ENCODE assay signal across 21 cellular contexts in the genomic region with DNA sequence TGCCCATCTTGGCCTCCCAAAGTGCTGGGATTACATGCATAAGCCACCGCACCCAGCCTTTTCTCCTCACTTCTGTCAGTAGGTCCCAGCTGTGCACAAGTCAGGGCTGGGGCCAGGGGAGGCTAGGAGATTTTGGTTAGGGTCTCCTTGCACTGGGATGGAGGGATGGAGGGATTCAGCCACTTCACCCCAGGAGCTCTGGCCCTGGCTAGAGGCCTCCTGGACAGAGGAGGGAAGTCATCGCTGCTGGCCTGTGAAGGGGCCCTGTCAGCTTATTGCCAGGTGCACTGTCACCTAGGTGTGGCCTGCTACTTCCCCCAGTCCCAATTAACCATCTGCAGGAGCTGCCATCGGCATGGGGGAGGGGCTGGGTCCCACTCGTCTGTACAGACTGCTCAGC. TPM values are rescaled to one million over a fixed set of nuclear protein-coding genes. Genes with fewer than 3 reads are reported as not detected.
DNase-seq lines count a peak whose midpoint lies in the region; FAIRE-seq and TF ChIP-seq lines count a peak whose summit lies in the region.
"Had no signal": no experiment of that assay in that cellular context is flagged by ENCODE, and none has a peak within 500 bp of the region (broad histone marks: within the 10 kb centered on the region; RNA-seq: fewer than 3 reads in every experiment).

No MANE protein-coding gene starts in this region.

- H3K4me1 Mint-ChIP-seq in osteocyte (ENCODE audit: unreplicated experiment), result no peaks in the 10 kb centered on the region
- H3K4me1 Mint-ChIP-seq: CD4-positive, alpha-beta memory T cell had no signal

- no peaks in the 10 kb centered on the region for H3K27me3 Mint-ChIP-seq in osteocyte (ENCODE audit: unreplicated experiment)

- TF ChIP-seq POLR2A in vagina (IDR thresholded peaks at IDR 0.05) (no peak), GM12892 (IDR thresholded peaks at IDR 0.05; ENCODE audit: low read depth, low read length) (no peak)

- TF ChIP-seq CTCF in osteocyte (IDR thresholded peaks at IDR 0.05), result no peak
- TF ChIP-seq CTCF in vagina (IDR thresholded peaks at IDR 0.05), result no peak

- no peaks in the 10 kb centered on the region for H3K9me3 ChIP-seq in vagina
- H3K9me3 ChIP-seq: BLaER1 treated with 17β-estradiol and CSF1 and Interleukin-3, amounts not matched to agents 10 nM and 100 nM had no signal

- FAIRE-seq in GM12892 (lab: Jason Lieb, UNC), result no peak
- FAIRE-seq: GM12878 had no signal

- no peaks in the 10 kb centered on the region for H3K9me3 Mint-ChIP-seq in osteocyte (ENCODE audit: unreplicated experiment)

- peak; percentile 64 to 76 for DNase-seq in NCI-H524 (lab: John Stamatoyannopoulos, UW)
- DNase-seq in NCI-H524 treated with DMSO at 0.1 percent for 48 hours (lab: John Stamatoyannopoulos, UW), result no peak
- peak; percentile 33 for DNase-seq in activated effector memory CD4-positive, alpha-beta T cell treated with anti-CD3 and anti-CD28 coated beads, Interleukin-2, amount 50 U/mL, for 16 hours
- DNase-seq in activated effector memory CD4-positive, alpha-beta T cell treated with Interleukin-2 at 50 U/mL for 16 hours, result no peak
- peak; percentile 77 for DNase-seq in osteocyte (ENCODE audit: extremely low spot score, unreplicated experiment)
- peak; percentile 44 to 58 for DNase-seq in vagina (ENCODE audit: extremely low spot score in 2 of 2)
- no peak for DNase-seq in GM12892 (ENCODE audit: insufficient read length)
- no peak for DNase-seq in stimulated activated CD4-positive, alpha-beta T cell treated with anti-CD3 and anti-CD28 coated beads, Interleukin-2, amount 100 ng/mL, for 24 hours
- DNase-seq: 8988T; CD4-positive, alpha-beta memory T cell; DND-41; GOT3; HCEC 1CT; Kasumi-1; NCI-H187; NK-92 treated with Interleukin-12 subunit alpha and Interleukin-12 subunit beta, amount 100 ng/mL, for 24 hours; SHP77 treated with DMSO at 0.1 percent for 48 hours had no signal

- no peaks in the 10 kb centered on the region for H3K36me3 Mint-ChIP-seq in osteocyte (ENCODE audit: unreplicated experiment)
- H3K36me3 Mint-ChIP-seq: CD4-positive, alpha-beta memory T cell had no signal

- H3K4me3 Mint-ChIP-seq in osteocyte (ENCODE audit: unreplicated experiment), result no peak overlapping the region
- H3K4me3 Mint-ChIP-seq: CD4-positive, alpha-beta memory T cell had no signal

- H3K27ac ChIP-seq in vagina, result no peak overlapping the region
- H3K27ac ChIP-seq: BLaER1 treated with 17β-estradiol and CSF1 and Interleukin-3, amounts not matched to agents 10 nM and 100 nM; RWPE1 had no signal

- intact Hi-C loops in vagina (cut with DNase I), result no loop called here

- H3K4me1 ChIP-seq in vagina, result no peaks in the 10 kb centered on the region

- no peak overlapping the region for H3K27ac Mint-ChIP-seq in osteocyte (ENCODE audit: unreplicated experiment)
- H3K27ac Mint-ChIP-seq: CD4-positive, alpha-beta memory T cell had no signal

- H3K36me3 ChIP-seq in vagina, result no peaks in the 10 kb centered on the region
- H3K36me3 ChIP-seq: BLaER1 treated with 17β-estradiol and CSF1 and Interleukin-3, amounts not matched to agents 10 nM and 100 nM had no signal

- no peaks in the 10 kb centered on the region for H3K27me3 ChIP-seq in vagina

- no peak overlapping the region for H3K4me3 ChIP-seq in vagina
- H3K4me3 ChIP-seq: BLaER1 treated with 17β-estradiol and CSF1 and Interleukin-3, amounts not matched to agents 10 nM and 100 nM; GM12878 had no signal

RNA-seq across cellular contexts. Expression of a gene that starts 52.2 kb away (rescaled TPM):
- total RNA-seq in osteocyte (0.35 TPM in 1 of 2 replicates, not detected in the other), vagina (3.2 TPM)
- not detected for polyA plus RNA-seq in GM12892 (2012; ENCODE audit: missing spikeins)
- total RNA-seq: CD4-positive, alpha-beta memory T cell; GM12878; MCF 10A had no signal
- polyA plus RNA-seq: CD4-positive, alpha-beta memory T cell had no signal

Comparison
In these comparisons a context has a peak if more than half of its experiments do, and no peak if none do; other contexts are left out.
1. DNase-seq: peak in NCI-H524 (2 of 2), activated effector memory CD4-positive, alpha-beta T cell treated with anti-CD3 and anti-CD28 coated beads, Interleukin-2, amount 50 U/mL, for 16 hours (single experiment), osteocyte (single experiment) and vagina (2 of 2); none in NCI-H524 treated with DMSO at 0.1 percent for 48 hours (single experiment), activated effector memory CD4-positive, alpha-beta T cell treated with Interleukin-2 at 50 U/mL for 16 hours (single experiment), GM12892 (single experiment) and stimulated activated CD4-positive, alpha-beta T cell treated with anti-CD3 and anti-CD28 coated beads, Interleukin-2, amount 100 ng/mL, for 24 hours (0 of 2).